ENCODE assay signal across 13 cellular contexts in the genomic region with DNA sequence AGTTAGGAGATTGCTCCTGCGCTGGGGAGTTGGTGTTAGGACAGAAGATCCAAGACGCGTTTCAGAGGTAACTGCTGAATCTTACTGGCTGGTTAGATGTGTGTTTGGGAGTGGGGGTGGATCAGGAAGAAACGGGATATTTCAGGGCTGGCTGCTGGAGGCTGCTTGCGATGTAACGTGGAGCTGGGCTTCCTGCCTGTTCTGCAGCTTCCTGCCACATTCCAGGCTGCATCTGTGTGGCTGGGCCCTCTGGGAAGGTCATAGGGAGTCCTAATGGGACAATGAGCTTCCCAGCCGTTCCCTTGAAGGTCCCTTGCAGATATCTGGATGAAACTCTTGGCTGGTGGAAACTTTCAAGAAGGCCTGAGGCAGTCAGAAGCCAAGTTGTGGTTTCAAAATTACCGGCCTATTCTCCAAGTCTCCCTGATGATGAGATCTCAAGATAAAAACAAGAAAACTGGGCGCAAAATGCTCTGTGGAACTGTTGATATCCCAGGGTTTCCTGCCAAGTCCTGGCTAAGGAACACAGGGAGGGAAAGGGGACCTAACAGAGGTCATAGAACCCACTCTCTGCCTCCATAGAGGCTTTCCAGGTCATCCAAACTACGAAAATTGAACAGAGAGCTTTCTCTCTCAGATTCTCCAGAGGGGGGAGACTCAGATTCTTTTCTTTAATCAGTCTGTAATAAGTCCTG.
A peak's percentile ranks its signal among the peaks of the same experiment; 100 is the strongest.
DNase-seq lines count a peak whose midpoint lies in the region; ATAC-seq and TF ChIP-seq lines count a peak whose summit lies in the region.
"Had no signal": no experiment of that assay in that cellular context is flagged by ENCODE, and none has a peak within 500 bp of the region (broad histone marks: within the 10 kb centered on the region; RNA-seq: fewer than 3 reads in every experiment).

No MANE protein-coding gene starts in this region.

- H3K27me3 Mint-ChIP-seq in neural crest cell (ENCODE audit: low read depth) (peaks cover 32% of the 10 kb centered on the region), CD14-positive monocyte (ENCODE audit: low read depth in 3 of 3) (peaks cover 2 to 4% (median 4%) of the 10 kb centered on the region in 3 donors)

- H3K9me3 Mint-ChIP-seq in neural crest cell, result no peaks in the 10 kb centered on the region
- H3K9me3 Mint-ChIP-seq in CD14-positive monocyte, result peaks cover 0 to 8% (median 3%) of the 10 kb centered on the region in 7 donors
- H3K9me3 Mint-ChIP-seq: activated CD4-positive, alpha-beta memory T cell treated with anti-CD3 and anti-CD28 coated beads, Interleukin-2, amount 10 ng/mL, durations not matched to agents 7 days and 5 days had no signal

- 49 to 69% methylated on average over 4 to 6 of the region's 10 CpGs for WGBS in gastroesophageal sphincter (ENCODE audit: low coverage in 1 of 2), 2 donors
- 29 to 33% methylated on average over 10 of the region's 10 CpGs for WGBS in aorta, 2 donors

- no peaks in the 10 kb centered on the region for H3K9me2 ChIP-seq in MM.1S (replicated peaks; ENCODE audit: insufficient read depth, low read length)

- H3K4me3 ChIP-seq in gastroesophageal sphincter (no peak overlapping the region), aorta (ENCODE audit: low read length in 2 of 2) (no peak overlapping the region), MM.1S (ENCODE audit: low read length) (no peak overlapping the region)
- H3K4me3 ChIP-seq: GM12878, HAP-1 had no signal

- no peak overlapping the region for H3K9ac ChIP-seq in MM.1S (ENCODE audit: low read length)

- no peak for TF ChIP-seq POLR2A in gastroesophageal sphincter (IDR thresholded peaks at IDR 0.05)

- H3K27me3 ChIP-seq in gastroesophageal sphincter (no peaks in the 10 kb centered on the region), aorta (ENCODE audit: control insufficient read depth in 1 of 2, insufficient read depth in 2 of 2, low read length in 1 of 2) (no peaks in the 10 kb centered on the region), MM.1S (replicated peaks; ENCODE audit: insufficient read depth, low read length) (no peaks in the 10 kb centered on the region)

- H3F3A ChIP-seq in MM.1S (ENCODE audit: insufficient read depth, low read length), result no peaks in the 10 kb centered on the region

- no peak for TF ChIP-seq EP300 in gastroesophageal sphincter (IDR thresholded peaks at IDR 0.05)

- H4K20me1 ChIP-seq in MM.1S (ENCODE audit: insufficient read depth, low read length), result no peaks in the 10 kb centered on the region

- DNase-seq in DMS 273 (lab: John Stamatoyannopoulos, UW; ENCODE audit: unreplicated experiment), result peak; percentile 30
- no peak for DNase-seq in DMS 273 treated with DMSO at 0.1 percent for 48 hours (lab: John Stamatoyannopoulos, UW)
- DNase-seq in neural crest cell (ENCODE audit: low read depth, low spot score), result no peak
- DNase-seq in aorta, result peak in 1 of 2 donors; percentile 73
- no peak for DNase-seq in CD14-positive monocyte (ENCODE audit: low spot score)
- DNase-seq in MM.1S, result no peak
- DNase-seq: activated CD4-positive, alpha-beta memory T cell treated with anti-CD3 and anti-CD28 coated beads, Interleukin-2, amount 10 ng/mL, durations not matched to agents 7 days and 5 days; NK-92 treated with Interleukin-12 subunit alpha and Interleukin-12 subunit beta, amount 100 ng/mL, for 24 hours had no signal

- no peak overlapping the region for H3K4me3 Mint-ChIP-seq in neural crest cell
- H3K4me3 Mint-ChIP-seq in CD14-positive monocyte, result no peak overlapping the region
- H3K4me3 Mint-ChIP-seq: activated CD4-positive, alpha-beta memory T cell treated with anti-CD3 and anti-CD28 coated beads, Interleukin-2, amount 10 ng/mL, durations not matched to agents 7 days and 5 days had no signal

- intact Hi-C loops in aorta (cut with DNase I), result loop anchor here in 1 of 2 donors (5.0 kb wide), 1 partner anchor 44 kb away; no protein-coding TSS in a partner anchor
- intact Hi-C loops in CD14-positive monocyte (cut with micrococcal nuclease), result no loop called here

- H3K27ac ChIP-seq in gastroesophageal sphincter (peak overlapping the region in 3 of 4 donors; percentile 65 to 76 (median 73)), aorta (ENCODE audit: low read depth in 1 of 2, low read length in 2 of 2) (peak overlapping the region in 1 of 2 donors; percentile 27), MM.1S (ENCODE audit: low read length) (no peak overlapping the region)
- H3K27ac ChIP-seq: 22Rv1 had no signal

- ATAC-seq in gastroesophageal sphincter, result peak; percentile 52
- ATAC-seq in aorta (ENCODE audit: low FRiP score), result peak; percentile 79
- no peak for ATAC-seq in HG02885 (IDR thresholded peaks at IDR 0.05; ENCODE audit: poor library complexity, unreplicated experiment)
- ATAC-seq: GM12878 had no signal

- H3K9me3 ChIP-seq in gastroesophageal sphincter, result no peaks in the 10 kb centered on the region
- no peaks in the 10 kb centered on the region for H3K9me3 ChIP-seq in aorta (ENCODE audit: control insufficient read depth, low read length)
- H3K9me3 ChIP-seq in MM.1S (replicated peaks; ENCODE audit: insufficient read depth, low read length), result no peaks in the 10 kb centered on the region
- H3K9me3 ChIP-seq: HAP-1 had no signal

- no peak overlapping the region for H2AFZ ChIP-seq in MM.1S (ENCODE audit: low read length)

- H3K36me3 Mint-ChIP-seq in neural crest cell (ENCODE audit: low read depth) (no peaks in the 10 kb centered on the region), CD14-positive monocyte (no peaks in the 10 kb centered on the region)

- no peaks in the 10 kb centered on the region for H3K36me3 ChIP-seq in gastroesophageal sphincter
- no peaks in the 10 kb centered on the region for H3K36me3 ChIP-seq in aorta (ENCODE audit: control insufficient read depth in 1 of 2, insufficient read depth in 2 of 2, low read length in 1 of 2)
- no peaks in the 10 kb centered on the region for H3K36me3 ChIP-seq in MM.1S (replicated peaks; ENCODE audit: insufficient read depth, low read length)
- H3K36me3 ChIP-seq: HAP-1 had no signal

- TF ChIP-seq CTCF in gastroesophageal sphincter (IDR thresholded peaks at IDR 0.05) (no peak), neural crest cell (conservative IDR thresholded peaks at IDR 0.05) (no peak), CD14-positive monocyte (IDR thresholded peaks at IDR 0.05) (no peak), MM.1S (IDR thresholded peaks at IDR 0.05; ENCODE audit: low read length) (no peak)

- no peaks in the 10 kb centered on the region for H3K79me2 ChIP-seq in MM.1S (ENCODE audit: low read length)

- H3K27ac Mint-ChIP-seq in neural crest cell (ENCODE audit: unreplicated experiment), result peak overlapping the region; percentile 59
- H3K27ac Mint-ChIP-seq in CD14-positive monocyte, result no peak overlapping the region
- H3K27ac Mint-ChIP-seq: activated CD4-positive, alpha-beta memory T cell treated with anti-CD3 and anti-CD28 coated beads, Interleukin-2, amount 10 ng/mL, durations not matched to agents 7 days and 5 days had no signal

- H3K4me1 ChIP-seq in gastroesophageal sphincter (peaks cover 0 to 29% (median 7%) of the 10 kb centered on the region in 3 donors), aorta (ENCODE audit: control insufficient read depth in 1 of 2, insufficient read depth in 2 of 2, low read length in 2 of 2) (no peaks in the 10 kb centered on the region), MM.1S (ENCODE audit: low read length) (no peaks in the 10 kb centered on the region)

- H3K4me2 ChIP-seq in MM.1S (ENCODE audit: low read depth, low read length), result no peak overlapping the region

- peaks cover 56% of the 10 kb centered on the region for H3K4me1 Mint-ChIP-seq in neural crest cell
- H3K4me1 Mint-ChIP-seq in CD14-positive monocyte, result peaks cover 31% of the 10 kb centered on the region
